ENCODE assay signal across 11 cellular contexts in the genomic region with DNA sequence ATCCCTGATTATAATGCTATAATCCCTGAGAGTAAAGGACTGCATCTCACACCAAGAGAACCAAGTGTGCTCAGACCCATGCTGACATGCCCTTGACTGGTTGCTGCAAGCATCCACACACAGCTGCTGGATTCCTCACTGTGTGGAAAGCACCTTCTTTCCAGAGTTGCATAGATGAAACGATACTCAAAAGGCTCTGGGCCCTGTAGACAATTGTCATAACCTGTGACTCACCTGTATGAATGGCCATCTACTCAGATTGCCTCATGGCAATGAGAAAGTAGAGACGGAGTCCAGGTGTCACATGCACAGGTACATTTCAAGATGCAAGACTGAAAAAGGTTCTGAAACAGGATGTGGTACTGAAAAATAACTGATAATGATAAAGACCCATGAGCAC.
"Had no signal": no experiment of that assay in that cellular context is flagged by ENCODE, and none has a peak within 500 bp of the region (broad histone marks: within the 10 kb centered on the region; RNA-seq: fewer than 3 reads in every experiment).

No MANE protein-coding gene starts in this region.

- H3K9me3 ChIP-seq: gastrocnemius medialis, heart right ventricle, pancreas had no signal

- H3K4me3 ChIP-seq: gastrocnemius medialis, heart right ventricle, neural progenitor cell, pancreas had no signal

- ATAC-seq: gastrocnemius medialis, heart right ventricle, pancreas had no signal

- H2AFZ ChIP-seq: neural progenitor cell had no signal

- H3K27me3 ChIP-seq: gastrocnemius medialis, neural progenitor cell, pancreas had no signal

- H3K4me1 ChIP-seq: gastrocnemius medialis, heart right ventricle, neural progenitor cell, pancreas had no signal

- DNase-seq: activated CD4-positive, alpha-beta T cell treated with anti-CD3 and anti-CD28 coated beads, Interleukin-2, amount 50 U/mL, for 4 hours; activated effector memory CD4-positive, alpha-beta T cell treated with Interleukin-2 at 50 U/mL for 16 hours; activated T-cell treated with anti-CD3 and anti-CD28 coated beads, Interleukin-2, amount 50 U/mL, for 1 hour; anterior cingulate cortex; gastrocnemius medialis; heart right ventricle; islet precursor cell; pancreas; stimulated activated CD4-positive, alpha-beta T cell treated with anti-CD3 and anti-CD28 coated beads, Interleukin-15, amount 100 ng/mL, for 24 hours had no signal

- H3K9ac ChIP-seq: neural progenitor cell had no signal

- H3K36me3 ChIP-seq: gastrocnemius medialis, heart right ventricle, neural progenitor cell, pancreas had no signal

- H3K4me2 ChIP-seq: neural progenitor cell had no signal

- FAIRE-seq: pancreas, urothelium cell line had no signal

- H3K27ac ChIP-seq: gastrocnemius medialis, heart right ventricle, neural progenitor cell, pancreas had no signal
